11 cellular contexts compared by ENCODE assay signal in the genomic region with DNA sequence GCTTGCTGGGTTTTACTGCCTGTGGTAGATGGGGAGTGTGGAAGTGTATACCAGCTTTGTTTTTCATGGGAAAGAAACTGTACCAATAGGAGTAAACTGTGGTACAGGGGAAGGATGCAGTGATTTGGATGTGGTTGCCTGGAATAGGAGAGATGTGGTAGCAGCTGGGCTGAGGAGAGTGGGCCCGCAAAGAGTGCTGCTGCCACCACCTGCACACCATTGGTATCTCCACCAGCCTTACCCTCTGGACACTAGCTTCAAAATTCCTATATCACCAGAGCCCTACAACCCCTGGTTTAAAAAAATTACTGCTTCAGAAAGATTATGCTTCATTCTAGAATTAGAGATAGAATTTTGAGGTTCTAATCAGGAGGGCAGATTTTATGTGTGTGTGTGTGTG. TPM values are rescaled to one million over a fixed set of nuclear protein-coding genes. Genes with fewer than 3 reads are reported as not detected.
DNase-seq lines count a peak whose midpoint lies in the region; ATAC-seq and TF ChIP-seq lines count a peak whose summit lies in the region.
"Had no signal": no experiment of that assay in that cellular context is flagged by ENCODE, and none has a peak within 500 bp of the region (broad histone marks: within the 10 kb centered on the region; RNA-seq: fewer than 3 reads in every experiment).

No MANE protein-coding gene starts in this region.

- H3K36me3 Mint-ChIP-seq in brain = peaks cover 19% of the 10 kb centered on the region
- H3K36me3 Mint-ChIP-seq: naive thymus-derived CD4-positive, alpha-beta T cell had no signal

- ATAC-seq in left colon = peak; percentile 89
- ATAC-seq: naive thymus-derived CD4-positive, alpha-beta T cell had no signal

- H3K9me3 Mint-ChIP-seq in brain = peaks cover 3 to 17% (median 13%) of the 10 kb centered on the region in 5 experiments

- H3K27me3 Mint-ChIP-seq in brain = no peaks in the 10 kb centered on the region
- H3K27me3 Mint-ChIP-seq: central memory CD8-positive, alpha-beta T cell had no signal

- H3K4me1 Mint-ChIP-seq in brain = peaks cover 37% of the 10 kb centered on the region
- H3K4me1 Mint-ChIP-seq: central memory CD8-positive, alpha-beta T cell had no signal

- DNase-seq in COLO668 (lab: John Stamatoyannopoulos, UW; ENCODE audit: unreplicated experiment) (peak; percentile 25), left colon (peak in 1 of 2 donors; percentile 18), GM03348 (ENCODE audit: low spot score) (no peak), GM19238 (ENCODE audit: insufficient read length, low spot score) (no peak), pons (ENCODE audit: low spot score) (no peak)
- DNase-seq in stimulated activated CD4-positive, alpha-beta T cell treated with anti-CD3 and anti-CD28 coated beads, Interleukin-4, amount 100 ng/mL, for 1 hour = no peak
- DNase-seq: naive thymus-derived CD4-positive, alpha-beta T cell; stimulated activated CD8-positive, alpha-beta memory T cell treated with anti-CD3 and anti-CD28 coated beads, Interleukin-4, amount 100 ng/mL, for 48 hours had no signal

- no peak overlapping the region for H3K4me3 Mint-ChIP-seq in brain
- H3K4me3 Mint-ChIP-seq: central memory CD8-positive, alpha-beta T cell; naive thymus-derived CD4-positive, alpha-beta T cell had no signal

- H3K27ac Mint-ChIP-seq in brain = peak overlapping the region in 1 of 5 experiments; percentile 51
- H3K27ac Mint-ChIP-seq: naive thymus-derived CD4-positive, alpha-beta T cell had no signal

- TF ChIP-seq CTCF in LNCAP (IDR thresholded peaks at IDR 0.05) = peak; percentile 53
- TF ChIP-seq CTCF in brain (conservative IDR thresholded peaks at IDR 0.05) = peak; percentile 49 to 58

- intact Hi-C loops in left colon (cut with DNase I, micrococcal nuclease) = no loop called here

RNA-seq across cellular contexts. Expression of a gene that starts 53.6 kb away (rescaled TPM):
- polyA plus RNA-seq in brain (ENCODE audit: insufficient read depth, low read depth, low replicate concordance) = 7.0 TPM
- total RNA-seq in left colon = 1 to 10 TPM; 3.4 to 7.6 TPM
